Comparison of ENCODE assay signal across 8 cellular contexts in genomic region chr1:53197301-53198205, GRCh38. TPM values are rescaled to one million over a fixed set of nuclear protein-coding genes. Genes with fewer than 3 reads are reported as not detected.
DNase-seq lines count a peak whose midpoint lies in the region; ATAC-seq and TF ChIP-seq lines count a peak whose summit lies in the region.

No MANE protein-coding gene starts in this region.

- peaks cover 18 to 41% (median 40%) of the 10 kb centered on the region in 4 donors for H3K4me1 Mint-ChIP-seq in naive thymus-derived CD8-positive, alpha-beta T cell

- peaks cover 0 to 18% (median 8%) of the 10 kb centered on the region in 3 donors for H3K36me3 Mint-ChIP-seq in naive thymus-derived CD8-positive, alpha-beta T cell

- POLR2A ChIA-PET in Panc1 (lab: Charles Lee), result no interaction called here
- POLR2A ChIA-PET in naive thymus-derived CD8-positive, alpha-beta T cell (lab: Charles Lee), result interaction anchor here (1.1 to 2.4 kb wide), 5 partner anchors 16 to 23 kb away, joined by 3 to 11 read pairs (median 4); partner anchors contain the start of gene CZIB

- H3K36me3 ChIP-seq in Panc1 (ENCODE audit: control insufficient read depth, insufficient read depth, low read length) (peaks cover 2% of the 10 kb centered on the region), endocrine pancreas (ENCODE audit: control insufficient read depth, insufficient read depth, low read length) (no peaks in the 10 kb centered on the region)

- H3K4me1 ChIP-seq in Panc1 (ENCODE audit: control insufficient read depth, insufficient read depth, low read length), result peaks cover 15% of the 10 kb centered on the region
- no peaks in the 10 kb centered on the region for H3K4me1 ChIP-seq in endocrine pancreas (ENCODE audit: control insufficient read depth, insufficient read depth, low read length)

- H3K27ac Mint-ChIP-seq in naive thymus-derived CD8-positive, alpha-beta T cell, result peak overlapping the region; percentile 94 to 100 (median 99)

- H3K9me3 Mint-ChIP-seq in naive thymus-derived CD8-positive, alpha-beta T cell, result no peaks in the 10 kb centered on the region

- CTCF ChIA-PET in Panc1 (lab: Charles Lee), result no interaction called here

- H3K4me3 Mint-ChIP-seq in naive thymus-derived CD8-positive, alpha-beta T cell, result peak overlapping the region; percentile 88 to 97 (median 96)

- peak overlapping the region; percentile 84 for H3K9ac ChIP-seq in endocrine pancreas (ENCODE audit: control insufficient read depth, insufficient read depth, low read length)

- intact Hi-C loops in Panc1 (cut with micrococcal nuclease; ENCODE audit: unreplicated experiment), result no loop called here

- peak overlapping the region; percentile 97 for H3K27ac ChIP-seq in Panc1 (ENCODE audit: low read length)

- H3K27me3 ChIP-seq in Panc1 (ENCODE audit: control insufficient read depth, insufficient read depth, low read length) (no peaks in the 10 kb centered on the region), endocrine pancreas (ENCODE audit: control insufficient read depth, insufficient read depth, low read length) (no peaks in the 10 kb centered on the region)

- DNase-seq in Panc1 (ENCODE audit: low read depth, low spot score), result no peak
- no peak for DNase-seq in naive thymus-derived CD8-positive, alpha-beta T cell
- no peak for DNase-seq in DMS153 treated with DMSO at 0.1 percent for 48 hours (lab: John Stamatoyannopoulos, UW; ENCODE audit: unreplicated experiment)

- H3K9me3 ChIP-seq in Panc1 (ENCODE audit: control insufficient read depth, insufficient read depth, low read depth, low read length) (no peaks in the 10 kb centered on the region), endocrine pancreas (ENCODE audit: control insufficient read depth, low read length) (no peaks in the 10 kb centered on the region)

- H3K4me3 ChIP-seq in GM12875 (ENCODE audit: low read depth, low read length) (peak overlapping the region; percentile 80), Panc1 (ENCODE audit: low read depth in 2 of 2, low read length in 2 of 2) (peak overlapping the region; percentile 91 to 97), endocrine pancreas (ENCODE audit: control insufficient read depth, insufficient read depth, low read length) (peak overlapping the region; percentile 79)

- TF ChIP-seq CTCF in GM12875 (IDR thresholded peaks at IDR 0.05; ENCODE audit: borderline replicate concordance, insufficient read depth, low read depth, low read length) (no peak), Panc1 (IDR thresholded peaks at IDR 0.05) (no peak)

- ATAC-seq in Panc1, result peak; percentile 1; the same call in 1 of the 2 replicates
- ATAC-seq in naive thymus-derived CD8-positive, alpha-beta T cell, result no peak
- no peak for ATAC-seq in HG02642 (IDR thresholded peaks at IDR 0.05; ENCODE audit: poor library complexity, unreplicated experiment)
- no peak for ATAC-seq in GM21576 (IDR thresholded peaks at IDR 0.05; ENCODE audit: unreplicated experiment)
- no peak for ATAC-seq in GM18907 (IDR thresholded peaks at IDR 0.05; ENCODE audit: unreplicated experiment)

- in situ Hi-C loops in Panc1 (cut with HindIII; ENCODE audit: low pct_unique_long_range_greater_than_20kb, low sequenced_read_pairs), result no loop called here

- H3K27me3 Mint-ChIP-seq in naive thymus-derived CD8-positive, alpha-beta T cell, result no peaks in the 10 kb centered on the region

- TSS peak; percentile 73 for BruUV-seq in Panc1 (replicated peaks; lab: Mats Ljungman, UMichigan)

RNA-seq across cellular contexts. Expression of gene CPT2, which starts 0.9 kb away (rescaled TPM):
- total RNA-seq in Panc1 (2021; ENCODE audit: unreplicated experiment), result 18.9 TPM
- 18.8 TPM for polyA plus RNA-seq in Panc1 (2012; ENCODE audit: insufficient read length)
- total RNA-seq in naive thymus-derived CD8-positive, alpha-beta T cell, result 10 to 100 TPM; 23.1 to 24.2 TPM
- polyA plus RNA-seq in naive thymus-derived CD8-positive, alpha-beta T cell, result 10 to 100 TPM; 15.2 to 23.8 (median 19.1) TPM

RNA-seq across cellular contexts. Expression of gene CZIB, which starts 22.9 kb away (rescaled TPM):
- 57.2 TPM for total RNA-seq in Panc1 (2021; ENCODE audit: unreplicated experiment)
- polyA plus RNA-seq in Panc1 (2012; ENCODE audit: insufficient read length), result 53.2 TPM
- total RNA-seq in naive thymus-derived CD8-positive, alpha-beta T cell, result 10 to 100 TPM; 89.9 to 95.6 TPM
- 10 to 100 TPM; 61.2 to 66.5 (median 62.6) TPM for polyA plus RNA-seq in naive thymus-derived CD8-positive, alpha-beta T cell

RNA-seq across cellular contexts. Expression of gene MAGOH, which starts 40.8 kb away (rescaled TPM):
- 63.8 TPM for total RNA-seq in Panc1 (2021; ENCODE audit: unreplicated experiment)
- polyA plus RNA-seq in Panc1 (2012; ENCODE audit: insufficient read length), result 66.0 TPM
- 10 to 100 TPM; 54.1 to 61.1 TPM for total RNA-seq in naive thymus-derived CD8-positive, alpha-beta T cell
- polyA plus RNA-seq in naive thymus-derived CD8-positive, alpha-beta T cell, result 100 to 1,000 TPM in 2 of 3 donors, 10 to 100 TPM in 1; 99.7 to 116 (median 114) TPM

RNA-seq across cellular contexts. Expression of gene SLC1A7, which starts 55.1 kb away (rescaled TPM):
- 0.31 TPM for total RNA-seq in Panc1 (2021; ENCODE audit: unreplicated experiment)
- polyA plus RNA-seq in Panc1 (2012; ENCODE audit: insufficient read length), result 0.67 TPM
- not detected for total RNA-seq in naive thymus-derived CD8-positive, alpha-beta T cell
- polyA plus RNA-seq in naive thymus-derived CD8-positive, alpha-beta T cell, result not detected
